ENCODE assay signal across 15 cellular contexts in the genomic region with DNA sequence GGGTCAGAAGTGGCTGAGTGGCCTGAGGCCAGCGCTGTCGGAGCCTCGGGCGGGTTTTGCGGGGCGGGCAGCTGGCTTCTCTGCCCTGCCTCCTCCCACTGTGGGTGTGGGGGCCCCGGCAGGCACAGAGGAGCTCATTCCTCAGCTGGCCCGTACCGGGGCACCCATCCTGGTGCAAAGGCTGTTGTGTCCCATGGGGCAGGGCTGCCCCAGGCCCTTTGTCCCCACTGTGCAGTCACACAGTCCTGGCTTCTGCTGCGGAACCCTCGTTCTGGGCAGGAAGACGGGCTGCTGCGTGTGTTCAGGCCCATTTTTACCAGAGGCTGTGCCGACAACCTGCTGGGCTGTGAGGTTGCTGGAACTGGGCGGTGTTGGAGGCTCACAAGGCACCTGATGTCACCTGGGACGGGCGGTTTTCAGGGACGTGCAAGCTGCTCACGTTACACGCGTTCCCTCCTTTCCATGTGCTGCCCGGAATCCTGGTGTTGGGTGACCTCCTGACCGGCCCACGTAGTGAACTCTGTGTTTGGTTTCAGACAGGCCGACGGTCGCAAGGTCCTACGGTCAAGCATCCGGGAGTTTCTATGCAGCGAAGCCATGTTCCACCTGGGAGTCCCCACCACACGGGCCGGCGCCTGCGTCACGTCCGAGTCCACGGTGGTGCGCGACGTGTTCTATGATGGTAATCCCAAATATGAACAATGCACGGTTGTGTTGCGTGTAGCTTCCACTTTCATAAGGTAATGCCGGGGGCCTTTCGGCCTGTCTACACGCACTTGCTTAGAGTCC. TPM values are rescaled to one million over a fixed set of nuclear protein-coding genes. Genes with fewer than 3 reads are reported as not detected.
DNase-seq lines count a peak whose midpoint lies in the region; ATAC-seq and TF ChIP-seq lines count a peak whose summit lies in the region.
"Had no signal": no experiment of that assay in that cellular context is flagged by ENCODE, and none has a peak within 500 bp of the region (broad histone marks: within the 10 kb centered on the region; RNA-seq: fewer than 3 reads in every experiment).

No MANE protein-coding gene starts in this region.

- H3K9me3 ChIP-seq in heart right ventricle: no peaks in the 10 kb centered on the region
- no peaks in the 10 kb centered on the region for H3K9me3 ChIP-seq in right cardiac atrium (ENCODE audit: control insufficient read depth, low read length)
- H3K9me3 ChIP-seq in psoas muscle: no peaks in the 10 kb centered on the region
- H3K9me3 ChIP-seq: suprapubic skin had no signal

- TF ChIP-seq CTCF in heart right ventricle (IDR thresholded peaks at IDR 0.05) (no peak), psoas muscle (IDR thresholded peaks at IDR 0.05) (no peak)

- intact Hi-C loops in heart right ventricle (cut with DNase I) (loop anchor here in 5 of 10 donors (2.0 to 10.0 kb wide), 4 partner anchors 54 to 279 kb away; no protein-coding TSS in a partner anchor), cardiac septum (cut with DNase I) (loop anchor here (2.0 to 10.0 kb wide), 3 partner anchors 57 to 271 kb away; a partner anchor contains a TSS), right cardiac atrium (cut with DNase I) (loop anchor here in 3 of 4 donors (2.0 to 5.0 kb wide), 2 partner anchors 57 to 59 kb away; no protein-coding TSS in a partner anchor), psoas muscle (cut with DNase I) (loop anchor here (5.0 to 10.0 kb wide), 4 partner anchors 36 to 439 kb away; no protein-coding TSS in a partner anchor)

- peak overlapping the region; percentile 8 to 72 (median 40) for H3K27ac ChIP-seq in heart right ventricle
- peak overlapping the region; percentile 1 for H3K27ac ChIP-seq in right cardiac atrium (ENCODE audit: low read length)
- H3K27ac ChIP-seq in psoas muscle: peak overlapping the region; percentile 49
- H3K27ac ChIP-seq: suprapubic skin had no signal

- peaks cover 0 to 73% (median 30%) of the 10 kb centered on the region in 9 donors for H3K36me3 ChIP-seq in heart right ventricle
- peaks cover 0 to 70% of the 10 kb centered on the region in 2 donors for H3K36me3 ChIP-seq in psoas muscle (ENCODE audit: insufficient read depth in 1 of 2, low read depth in 1 of 2)

- no peak for DNase-seq in heart right ventricle
- no peak for DNase-seq in cardiac septum (ENCODE audit: low spot score)
- DNase-seq in right cardiac atrium: peak; percentile 18 to 61 (median 55)
- peak in 1 of 2 donors; percentile 56 for DNase-seq in psoas muscle
- DNase-seq in medulla oblongata (ENCODE audit: extremely low spot score): no peak
- DNase-seq: activated CD4-positive, alpha-beta T cell treated with anti-CD3 and anti-CD28 coated beads, Interleukin-2, amount 10 ng/mL, durations not matched to agents 7 days and 5 days; activated effector memory CD4-positive, alpha-beta T cell treated with anti-CD3 and anti-CD28 coated beads, Interleukin-2, amount 50 U/mL, for 16 hours; central memory CD4-positive, alpha-beta T cell; NCI-H1417 treated with DMSO at 0.1 percent for 48 hours; NCI-H526 treated with DMSO at 0.1 percent for 48 hours; occipital lobe had no signal

- H3K4me3 ChIP-seq in heart right ventricle (no peak overlapping the region), right cardiac atrium (ENCODE audit: low read length) (no peak overlapping the region), psoas muscle (no peak overlapping the region)
- H3K4me3 ChIP-seq: GM23338, suprapubic skin had no signal

- H3K4me1 ChIP-seq in heart right ventricle: peaks cover 14 to 52% (median 37%) of the 10 kb centered on the region in 9 donors
- H3K4me1 ChIP-seq in right cardiac atrium (ENCODE audit: control insufficient read depth, insufficient read depth, low read length): peaks cover 2% of the 10 kb centered on the region
- peaks cover 33% of the 10 kb centered on the region for H3K4me1 ChIP-seq in psoas muscle

- ATAC-seq in heart right ventricle (no peak), right cardiac atrium (no peak), psoas muscle (peak in 3 of 4 donors; percentile 2 to 8 (median 4)), GM21825 (IDR thresholded peaks at IDR 0.05; ENCODE audit: unreplicated experiment) (no peak)

- H3K27me3 ChIP-seq in heart right ventricle: no peaks in the 10 kb centered on the region
- H3K27me3 ChIP-seq in right cardiac atrium (ENCODE audit: control insufficient read depth, insufficient read depth): no peaks in the 10 kb centered on the region
- no peaks in the 10 kb centered on the region for H3K27me3 ChIP-seq in psoas muscle (ENCODE audit: insufficient read depth in 3 of 3, low read length in 2 of 3)
- H3K27me3 ChIP-seq: suprapubic skin had no signal

- 90 to 91% methylated on average over 45 of the region's 45 CpGs for WGBS in heart right ventricle, 2 donors
- WGBS in right cardiac atrium: 87% methylated on average over 45 of the region's 45 CpGs
- WGBS in psoas muscle, 3 donors: 75 to 92% (median 85%) methylated on average over 38 to 45 of the region's 45 CpGs

RNA-seq across cellular contexts. Expression of a gene that starts 5.2 kb away (rescaled TPM):
- 10 to 100 TPM in 9 of 10 donors, 1 to 10 TPM in 1; 9.6 to 24.6 (median 11.9) TPM for total RNA-seq in heart right ventricle
- 10 to 100 TPM; 22.6 to 29.8 TPM for polyA plus RNA-seq in heart right ventricle
- total RNA-seq in cardiac septum: 12.7 TPM
- total RNA-seq in right cardiac atrium: 10 to 100 TPM; 14.6 to 16.3 (median 15.3) TPM
- 17.1 TPM for polyA plus RNA-seq in right cardiac atrium
- 10 to 100 TPM in 3 of 4 donors, 1 to 10 TPM in 1; 10.0 to 26.6 (median 15.9) TPM for total RNA-seq in psoas muscle
- 10 to 100 TPM; 18.0 to 22.3 (median 20.6) TPM for polyA plus RNA-seq in psoas muscle

RNA-seq across cellular contexts. Expression of a gene that starts 20.3 kb away (rescaled TPM):
- total RNA-seq in heart right ventricle (10 to 100 TPM; 13.6 to 24.9 (median 16.4) TPM), cardiac septum (20.1 TPM), right cardiac atrium (10 to 100 TPM; 16.7 to 23.2 (median 20.7) TPM), psoas muscle (10 to 100 TPM; 19.9 to 29.5 (median 24.0) TPM)
- polyA plus RNA-seq in heart right ventricle (10 to 100 TPM; 31.6 to 40.8 TPM), right cardiac atrium (25.5 TPM), psoas muscle (10 to 100 TPM; 30.6 to 52.1 (median 46.8) TPM)

RNA-seq across cellular contexts. Expression of a gene that starts 35.4 kb away (rescaled TPM):
- under 1 TPM in 7 of 10 donors, not detected in 3; 0.15 to 0.61 (median 0.22) TPM for total RNA-seq in heart right ventricle
- under 1 TPM; 0.07 to 0.09 TPM for polyA plus RNA-seq in heart right ventricle
- 0.30 TPM for total RNA-seq in cardiac septum
- total RNA-seq in right cardiac atrium: 1 to 10 TPM in 2 of 4 donors, under 1 TPM in 2; 0.43 to 2.1 (median 1.3) TPM
- polyA plus RNA-seq in right cardiac atrium: 0.68 TPM
- under 1 TPM in 3 of 4 donors, not detected in 1; 0.16 to 0.69 (median 0.25) TPM for total RNA-seq in psoas muscle
- under 1 TPM; 0.03 to 0.09 (median 0.04) TPM for polyA plus RNA-seq in psoas muscle
- total RNA-seq: OCI-LY7 had no signal

RNA-seq across cellular contexts. Expression of a gene that starts 38.8 kb away (rescaled TPM):
- 10 to 100 TPM; 15.5 to 23.3 (median 18.5) TPM for total RNA-seq in heart right ventricle
- polyA plus RNA-seq in heart right ventricle: 10 to 100 TPM; 14.2 to 40.7 TPM
- 22.8 TPM for total RNA-seq in cardiac septum
- 10 to 100 TPM; 20.6 to 22.8 (median 22.6) TPM for total RNA-seq in right cardiac atrium
- 20.4 TPM for polyA plus RNA-seq in right cardiac atrium
- 10 to 100 TPM; 18.0 to 21.8 (median 19.0) TPM for total RNA-seq in psoas muscle
- polyA plus RNA-seq in psoas muscle: 10 to 100 TPM in 2 of 3 donors, 1 to 10 TPM in 1; 9.5 to 11.2 (median 10.6) TPM

RNA-seq across cellular contexts. Expression of a gene that starts 45.1 kb away (rescaled TPM):
- total RNA-seq in heart right ventricle (10 to 100 TPM in 6 of 10 donors, 1 to 10 TPM in 4; 7.1 to 16.7 (median 10.3) TPM), cardiac septum (13.1 TPM), right cardiac atrium (10 to 100 TPM in 2 of 4 donors, 1 to 10 TPM in 2; 8.7 to 13.5 (median 11.6) TPM), psoas muscle (10 to 100 TPM; 13.5 to 19.4 (median 15.3) TPM)
- polyA plus RNA-seq in heart right ventricle (10 to 100 TPM in 1 of 2 donors, 1 to 10 TPM in 1; 7.9 to 20.3 TPM), right cardiac atrium (11.6 TPM), psoas muscle (1 to 10 TPM; 4.3 to 5.3 (median 5.1) TPM)

Comparison
In these comparisons a context has a peak if more than half of its experiments do, and no peak if none do; other contexts are left out.
1. DNase-seq: peak in right cardiac atrium (3 of 3); none in heart right ventricle (0 of 2), cardiac septum (single experiment) and medulla oblongata (single experiment).
2. ATAC-seq: peak in psoas muscle (3 of 4); none in heart right ventricle (0 of 8), right cardiac atrium (0 of 2) and GM21825 (single experiment).
3. Peak in every context shown above with its lines, with median percentiles within 50 percentile points of each other: H3K27ac ChIP-seq.